Comparison of ENCODE assay signal across 8 cellular contexts in genomic region chr11:35237860-35238715, GRCh38.
DNase-seq lines count a peak whose midpoint lies in the region; TF ChIP-seq lines count a peak whose summit lies in the region.

No MANE protein-coding gene starts in this region.

- H3K4me3 ChIP-seq in AG04450 (ENCODE audit: low read depth, low read length) = no peak overlapping the region
- H3K4me3 ChIP-seq in fibroblast of villous mesenchyme (ENCODE audit: low read depth, low read length) = no peak overlapping the region

- CTCF ChIA-PET in AG04450 (lab: Charles Lee) = interaction anchor here (0.8 to 1.2 kb wide), 4 partner anchors 20 to 725 kb away, joined by 3 to 4 read pairs (median 3); no protein-coding TSS in a partner anchor
- CTCF ChIA-PET in activated CD4-positive, alpha-beta memory T cell treated with anti-CD3 and anti-CD28 coated beads, Interleukin-2, amount 10 ng/mL, durations not matched to agents 7 days and 5 days (lab: Charles Lee) = interaction anchor here (0.6 to 2.8 kb wide), 23 partner anchors 8 to 311 kb away, joined by 3 to 17 read pairs (median 3); no protein-coding TSS in a partner anchor

- DNase-seq in AG04450 (ENCODE audit: low read depth, low spot score) (no peak), GM13977 (ENCODE audit: low spot score) (peak; percentile 9), NCI-H345 treated with DMSO at 0.1 percent for 48 hours (lab: John Stamatoyannopoulos, UW; ENCODE audit: unreplicated experiment) (peak; percentile 7), fibroblast of villous mesenchyme (ENCODE audit: low read depth) (peak; percentile 67), progenitor cell of endocrine pancreas (ENCODE audit: low spot score, unreplicated experiment) (peak; percentile 17), cerebellar nuclear complex (lab: John Stamatoyannopoulos, UW) (no peak)
- peak; percentile 59 for DNase-seq in activated CD4-positive, alpha-beta memory T cell treated with anti-CD3 and anti-CD28 coated beads, Interleukin-2, amount 10 ng/mL, durations not matched to agents 7 days and 5 days
- DNase-seq in effector CD8-positive, alpha-beta T cell (lab: John Stamatoyannopoulos, UW) = no peak

- H3K4me1 Mint-ChIP-seq in activated CD4-positive, alpha-beta memory T cell treated with anti-CD3 and anti-CD28 coated beads, Interleukin-2, amount 10 ng/mL, durations not matched to agents 7 days and 5 days = peaks cover 81% of the 10 kb centered on the region
- H3K4me1 Mint-ChIP-seq in progenitor cell of endocrine pancreas (ENCODE audit: low read depth) = peaks cover 5% of the 10 kb centered on the region

- H3K27me3 ChIP-seq in AG04450 (ENCODE audit: control insufficient read depth, insufficient read depth, low read length) = no peaks in the 10 kb centered on the region

- no peak overlapping the region for H3K27ac ChIP-seq in AG04450 (ENCODE audit: low read depth, low read length)

- H3K27me3 Mint-ChIP-seq in activated CD4-positive, alpha-beta memory T cell treated with anti-CD3 and anti-CD28 coated beads, Interleukin-2, amount 10 ng/mL, durations not matched to agents 7 days and 5 days = peaks cover 2% of the 10 kb centered on the region
- H3K27me3 Mint-ChIP-seq in progenitor cell of endocrine pancreas = peaks cover 7% of the 10 kb centered on the region

- peaks cover 3% of the 10 kb centered on the region; the same call in 1 of the 2 replicates for H3K9me3 ChIP-seq in AG04450 (ENCODE audit: control insufficient read depth, insufficient read depth, low read length)

- H3K4me3 Mint-ChIP-seq in activated CD4-positive, alpha-beta memory T cell treated with anti-CD3 and anti-CD28 coated beads, Interleukin-2, amount 10 ng/mL, durations not matched to agents 7 days and 5 days = no peak overlapping the region
- no peak overlapping the region for H3K4me3 Mint-ChIP-seq in progenitor cell of endocrine pancreas (ENCODE audit: low read depth)

- POLR2A ChIA-PET in AG04450 (lab: Yijun Ruan, JAX) = no interaction called here
- POLR2A ChIA-PET in activated CD4-positive, alpha-beta memory T cell treated with anti-CD3 and anti-CD28 coated beads, Interleukin-2, amount 10 ng/mL, durations not matched to agents 7 days and 5 days (lab: Charles Lee) = interaction anchor here (1.0 to 5.9 kb wide), 5 partner anchors 19 to 240 kb away, joined by 3 to 24 read pairs (median 4); no protein-coding TSS in a partner anchor

- in situ Hi-C loops in GM13977 (cut with MboI; ENCODE audit: low pct_unique_long_range_greater_than_20kb, low sequenced_read_pairs, unreplicated experiment) = no loop called here

- peak; percentile 57 for TF ChIP-seq CTCF in AG04450 (IDR thresholded peaks at IDR 0.05; ENCODE audit: low read depth, low read length)
- peak; percentile 80 for TF ChIP-seq CTCF in GM13977 (IDR thresholded peaks at IDR 0.05; ENCODE audit: extremely low read depth, insufficient read depth, missing control alignments)
- TF ChIP-seq CTCF in fibroblast of villous mesenchyme (IDR thresholded peaks at IDR 0.05; ENCODE audit: insufficient read depth, low read depth, low read length) = peak; percentile 72
- peak; percentile 73 for TF ChIP-seq CTCF in progenitor cell of endocrine pancreas (IDR thresholded peaks at IDR 0.05; ENCODE audit: unreplicated experiment)

- peaks cover 18% of the 10 kb centered on the region for H3K9me3 Mint-ChIP-seq in activated CD4-positive, alpha-beta memory T cell treated with anti-CD3 and anti-CD28 coated beads, Interleukin-2, amount 10 ng/mL, durations not matched to agents 7 days and 5 days
- no peaks in the 10 kb centered on the region for H3K9me3 Mint-ChIP-seq in progenitor cell of endocrine pancreas (ENCODE audit: low read depth)

- peaks cover 34% of the 10 kb centered on the region for H3K36me3 Mint-ChIP-seq in activated CD4-positive, alpha-beta memory T cell treated with anti-CD3 and anti-CD28 coated beads, Interleukin-2, amount 10 ng/mL, durations not matched to agents 7 days and 5 days (ENCODE audit: low read depth)
- no peaks in the 10 kb centered on the region for H3K36me3 Mint-ChIP-seq in progenitor cell of endocrine pancreas (ENCODE audit: insufficient read depth)

- peak overlapping the region; percentile 36 for H3K27ac Mint-ChIP-seq in activated CD4-positive, alpha-beta memory T cell treated with anti-CD3 and anti-CD28 coated beads, Interleukin-2, amount 10 ng/mL, durations not matched to agents 7 days and 5 days
- H3K27ac Mint-ChIP-seq in progenitor cell of endocrine pancreas = no peak overlapping the region

Comparison
In these comparisons a context has a peak if more than half of its experiments do, and no peak if none do; other contexts are left out.
1. DNase-seq: peak in GM13977 (single experiment), NCI-H345 treated with DMSO at 0.1 percent for 48 hours (single experiment), activated CD4-positive, alpha-beta memory T cell treated with anti-CD3 and anti-CD28 coated beads, Interleukin-2, amount 10 ng/mL, durations not matched to agents 7 days and 5 days (single experiment), fibroblast of villous mesenchyme (single experiment) and progenitor cell of endocrine pancreas (single experiment); none in AG04450 (single experiment), effector CD8-positive, alpha-beta T cell (single experiment) and cerebellar nuclear complex (0 of 2).
2. Peak in every context shown above with its lines, with median percentiles within 50 percentile points of each other: CTCF ChIP-seq.